8 cellular contexts compared by ENCODE assay signal in the genomic region with DNA sequence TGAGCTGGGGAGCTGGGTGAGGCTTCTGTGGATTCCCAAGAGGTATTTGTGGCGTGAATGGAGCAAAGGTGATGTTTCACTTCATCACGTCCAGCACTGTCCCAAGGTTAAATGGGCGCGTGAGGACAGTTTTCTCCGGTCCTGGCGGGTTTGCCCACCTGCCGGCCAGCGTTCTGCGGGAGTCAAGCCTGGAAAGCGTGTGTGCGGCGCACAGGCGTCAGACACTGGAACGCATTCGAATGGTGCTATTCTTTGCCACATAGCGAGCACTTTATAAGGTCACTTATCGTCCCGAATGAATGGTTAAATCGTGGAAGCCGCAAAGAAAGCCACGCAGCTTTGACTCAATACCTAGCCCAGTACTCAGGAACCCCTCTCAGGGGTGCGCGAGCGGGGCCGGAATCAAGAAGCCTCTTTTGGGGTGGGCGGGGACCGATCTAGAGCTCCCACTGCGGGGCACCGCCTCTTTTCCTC. TPM values are rescaled to one million over a fixed set of nuclear protein-coding genes. Genes with fewer than 3 reads are reported as not detected.
A peak's percentile ranks its signal among the peaks of the same experiment; 100 is the strongest.
DNase-seq lines count a peak whose midpoint lies in the region; ATAC-seq and TF ChIP-seq lines count a peak whose summit lies in the region.

No MANE protein-coding gene starts in this region.

- no peaks in the 10 kb centered on the region for H3K9me3 Mint-ChIP-seq in nephron

- H3K36me3 Mint-ChIP-seq in nephron (ENCODE audit: low read depth) = peaks cover 17% of the 10 kb centered on the region

- WGBS in HUES64 = 21% methylated on average over 29 of the region's 29 CpGs

- peaks cover 0 to 4% (median 0%) of the 10 kb centered on the region in 11 experiments; a peak in 1 of 22 replicates for H3K9me3 ChIP-seq in BLaER1 treated with 17β-estradiol and CSF1 and Interleukin-3, amounts not matched to agents 10 nM and 100 nM (replicated peaks in 1 of 11)
- H3K9me3 ChIP-seq in HUES64 (ENCODE audit: insufficient read depth, low read depth, low read length) = no peaks in the 10 kb centered on the region

- TF ChIP-seq CTCF in coronary artery (IDR thresholded peaks at IDR 0.05) (no peak), nephron (IDR thresholded peaks at IDR 0.05; ENCODE audit: unreplicated experiment in 3 of 3) (peak in 1 of 3 experiments; percentile 99)

- peak overlapping the region in 2 of 3 experiments; percentile 86 to 91 for H3K27ac Mint-ChIP-seq in nephron

- H3K36me3 ChIP-seq in BLaER1 treated with 17β-estradiol and CSF1 and Interleukin-3, amounts not matched to agents 10 nM and 100 nM = peaks cover 18 to 37% (median 23%) of the 10 kb centered on the region in 11 experiments
- peaks cover 29% of the 10 kb centered on the region for H3K36me3 ChIP-seq in HUES64 (ENCODE audit: insufficient read depth, low read length)

- H3K4me3 ChIP-seq in BLaER1 treated with 17β-estradiol and CSF1 and Interleukin-3, amounts not matched to agents 10 nM and 100 nM = peak overlapping the region; percentile 89 to 100 (median 97)
- H3K4me3 ChIP-seq in HUES64 (ENCODE audit: low read length) = peak overlapping the region; percentile 97
- peak overlapping the region; percentile 92 for H3K4me3 ChIP-seq in coronary artery

- H3K27me3 Mint-ChIP-seq in nephron (ENCODE audit: low read depth) = peaks cover 8% of the 10 kb centered on the region

- H3K27me3 ChIP-seq in BLaER1 treated with 17β-estradiol and CSF1 and Interleukin-3, amounts not matched to agents 10 nM and 100 nM = no peaks in the 10 kb centered on the region
- peaks cover 10% of the 10 kb centered on the region for H3K27me3 ChIP-seq in HUES64 (ENCODE audit: insufficient read depth, low read length)

- ATAC-seq in HG03469 (IDR thresholded peaks at IDR 0.05; ENCODE audit: unreplicated experiment) (no peak), HG03571 (IDR thresholded peaks at IDR 0.05; ENCODE audit: unreplicated experiment) (no peak)

- H3K4me1 ChIP-seq in BLaER1 treated with 17β-estradiol and CSF1 and Interleukin-3, amounts not matched to agents 10 nM and 100 nM = peaks cover 20 to 31% (median 24%) of the 10 kb centered on the region in 10 experiments
- peaks cover 9% of the 10 kb centered on the region; the same call in 1 of the 2 replicates for H3K4me1 ChIP-seq in HUES64 (ENCODE audit: insufficient read depth, low read length)

- no peak for DNase-seq in coronary artery (ENCODE audit: low spot score)
- no peak for DNase-seq in NCI-H2196 (lab: John Stamatoyannopoulos, UW; ENCODE audit: unreplicated experiment)
- no peak for DNase-seq in DMS 273 treated with DMSO at 0.1 percent for 48 hours (lab: John Stamatoyannopoulos, UW)

- H3K9ac ChIP-seq in BLaER1 treated with 17β-estradiol and CSF1 and Interleukin-3, amounts not matched to agents 10 nM and 100 nM = peak overlapping the region; percentile 95 to 100 (median 97)
- no peak overlapping the region for H3K9ac ChIP-seq in HUES64 (ENCODE audit: low read depth, low read length)

- peak overlapping the region; percentile 95 to 97 (median 96) for H3K4me3 Mint-ChIP-seq in nephron

- H3K4me1 Mint-ChIP-seq in nephron = peaks cover 21% of the 10 kb centered on the region

- peak overlapping the region; percentile 86 to 99 (median 95) for H3K4me2 ChIP-seq in BLaER1 treated with 17β-estradiol and CSF1 and Interleukin-3, amounts not matched to agents 10 nM and 100 nM

- peaks cover 2 to 44% (median 34%) of the 10 kb centered on the region in 11 experiments; a peak in 19 of 22 replicates for H4K20me1 ChIP-seq in BLaER1 treated with 17β-estradiol and CSF1 and Interleukin-3, amounts not matched to agents 10 nM and 100 nM

- peak overlapping the region in 3 of 11 experiments; percentile 95 to 97 (median 97); a peak in 8 of 22 replicates for H3K27ac ChIP-seq in BLaER1 treated with 17β-estradiol and CSF1 and Interleukin-3, amounts not matched to agents 10 nM and 100 nM
- H3K27ac ChIP-seq in HUES64 (ENCODE audit: low read depth, low read length) (no peak overlapping the region), coronary artery (no peak overlapping the region)

RNA-seq across cellular contexts. Expression of a gene that starts 0.4 kb away (rescaled TPM):
- polyA plus RNA-seq in HUES64 (2013, experiment 1 of 2) = 130 TPM
- 107 TPM for polyA plus RNA-seq in HUES64 (2013, experiment 2 of 2)

RNA-seq across cellular contexts. Expression of a gene that starts 42.9 kb away (rescaled TPM):
- polyA plus RNA-seq in HUES64 (2013, experiment 1 of 2) = 9.9 TPM
- 9.8 TPM for polyA plus RNA-seq in HUES64 (2013, experiment 2 of 2)
